Comparison of ENCODE assay signal across 9 cellular contexts in genomic region chr9:129500166-129500862, GRCh38.
DNase-seq lines count a peak whose midpoint lies in the region; ATAC-seq and TF ChIP-seq lines count a peak whose summit lies in the region.
"Had no signal": no experiment of that assay in that cellular context is flagged by ENCODE, and none has a peak within 500 bp of the region (broad histone marks: within the 10 kb centered on the region; RNA-seq: fewer than 3 reads in every experiment).

No MANE protein-coding gene starts in this region.

- peaks cover 10% of the 10 kb centered on the region for H3K27me3 Mint-ChIP-seq in H9 (ENCODE audit: low read depth)
- H3K27me3 Mint-ChIP-seq in CD14-positive monocyte (ENCODE audit: low read depth in 3 of 3), result peaks cover 2 to 6% (median 4%) of the 10 kb centered on the region in 3 donors
- H3K27me3 Mint-ChIP-seq in natural killer cell treated with Interleukin-12 subunit alpha and Interleukin-12 subunit beta and Interleukin-15 and Interleukin-18, amount 100 ng/mL, for 72 hours, result no peaks in the 10 kb centered on the region

- H3K36me3 Mint-ChIP-seq in H9 (ENCODE audit: insufficient read depth in 1 of 3, low read depth in 3 of 3), result no peaks in the 10 kb centered on the region; a peak in 1 of 7 replicates
- peaks cover 29 to 48% of the 10 kb centered on the region in 2 donors for H3K36me3 Mint-ChIP-seq in CD14-positive monocyte
- H3K36me3 Mint-ChIP-seq in natural killer cell treated with Interleukin-12 subunit alpha and Interleukin-12 subunit beta and Interleukin-15 and Interleukin-18, amount 100 ng/mL, for 72 hours, result no peaks in the 10 kb centered on the region

- no peak overlapping the region for H3K23ac ChIP-seq in H9 (ENCODE audit: insufficient read length, low read depth, low read length)

- H3K36me3 ChIP-seq in ascending aorta (peaks cover 0 to 18% of the 10 kb centered on the region in 2 donors), iPS-20b (ENCODE audit: insufficient read depth, low read depth, low read length) (no peaks in the 10 kb centered on the region)
- peaks cover 5% of the 10 kb centered on the region for H3K36me3 ChIP-seq in effector memory CD4-positive, alpha-beta T cell (ENCODE audit: control insufficient read depth, insufficient read depth, low read length)

- H2AK5ac ChIP-seq in H9 (ENCODE audit: insufficient read length, low read length), result no peak overlapping the region

- H3K9me3 Mint-ChIP-seq in H9, result no peaks in the 10 kb centered on the region; a peak in 1 of 5 replicates
- H3K9me3 Mint-ChIP-seq in CD14-positive monocyte, result peaks cover 0 to 3% (median 0%) of the 10 kb centered on the region in 7 donors
- H3K9me3 Mint-ChIP-seq in natural killer cell treated with Interleukin-12 subunit alpha and Interleukin-12 subunit beta and Interleukin-15 and Interleukin-18, amount 100 ng/mL, for 72 hours, result no peaks in the 10 kb centered on the region

- peak overlapping the region in 1 of 2 donors; percentile 5 for H3K4me3 ChIP-seq in ascending aorta
- H3K4me3 ChIP-seq in iPS-20b (ENCODE audit: low read length), result no peak overlapping the region
- no peak overlapping the region for H3K4me3 ChIP-seq in skin epidermis
- H3K4me3 ChIP-seq in effector memory CD4-positive, alpha-beta T cell (ENCODE audit: insufficient read depth, low read depth, low read length, poor library complexity, severe bottlenecking), result no peak overlapping the region

- H3K79me2 ChIP-seq in H9 (ENCODE audit: insufficient read depth, low read length), result no peaks in the 10 kb centered on the region

- H3K9me3 ChIP-seq in H9 (ENCODE audit: control insufficient read depth, low read depth, low read length) (no peaks in the 10 kb centered on the region), ascending aorta (no peaks in the 10 kb centered on the region), iPS-20b (ENCODE audit: insufficient read depth, low read depth, low read length) (no peaks in the 10 kb centered on the region)
- no peaks in the 10 kb centered on the region for H3K9me3 ChIP-seq in effector memory CD4-positive, alpha-beta T cell (ENCODE audit: control insufficient read depth, low read length)

- no peak overlapping the region for H4K8ac ChIP-seq in H9 (replicated peaks; ENCODE audit: insufficient read length, low read depth, low read length)

- no peak overlapping the region for H3K4me2 ChIP-seq in H9 (ENCODE audit: insufficient read depth, insufficient read length, low read length)

- no peak overlapping the region for H4K91ac ChIP-seq in H9 (ENCODE audit: insufficient read length, low read depth, low read length)

- peak overlapping the region in 1 of 2 experiments; percentile 9; a peak in 2 of 5 replicates for H3K4me3 Mint-ChIP-seq in H9
- H3K4me3 Mint-ChIP-seq in CD14-positive monocyte, result no peak overlapping the region
- no peak overlapping the region for H3K4me3 Mint-ChIP-seq in natural killer cell treated with Interleukin-12 subunit alpha and Interleukin-12 subunit beta and Interleukin-15 and Interleukin-18, amount 100 ng/mL, for 72 hours

- H2BK12ac ChIP-seq in H9 (ENCODE audit: insufficient read length, low read depth, low read length), result no peak overlapping the region

- peaks cover 10% of the 10 kb centered on the region for H3K23me2 ChIP-seq in H9 (ENCODE audit: insufficient read length, low read depth, low read length, poor library complexity, severe bottlenecking)

- H3K4ac ChIP-seq in H9 (ENCODE audit: low read depth, low read length), result no peak overlapping the region

- H4K5ac ChIP-seq in H9 (ENCODE audit: insufficient read length, low read depth, low read length), result no peak overlapping the region

- H2BK20ac ChIP-seq in H9 (ENCODE audit: low read depth, low read length, poor library complexity, severe bottlenecking), result no peak overlapping the region

- H3K79me1 ChIP-seq in H9 (ENCODE audit: insufficient read depth, low read depth, low read length, poor library complexity, severe bottlenecking), result no peaks in the 10 kb centered on the region

- peak overlapping the region; percentile 40 to 95 (median 94); a peak in 5 of 7 replicates for H3K27ac Mint-ChIP-seq in H9
- H3K27ac Mint-ChIP-seq in CD14-positive monocyte, result no peak overlapping the region
- no peak overlapping the region for H3K27ac Mint-ChIP-seq in natural killer cell treated with Interleukin-12 subunit alpha and Interleukin-12 subunit beta and Interleukin-15 and Interleukin-18, amount 100 ng/mL, for 72 hours

- H2AFZ ChIP-seq in H9 (ENCODE audit: low read length), result no peak overlapping the region

- peaks cover 2% of the 10 kb centered on the region; the same call in 1 of the 2 replicates for H3K4me1 ChIP-seq in H9 (ENCODE audit: insufficient read depth, low read length)
- H3K4me1 ChIP-seq in ascending aorta, result peaks cover 5 to 36% of the 10 kb centered on the region in 2 donors
- peaks cover 21% of the 10 kb centered on the region for H3K4me1 ChIP-seq in iPS-20b (ENCODE audit: insufficient read depth, low read length)
- H3K4me1 ChIP-seq in effector memory CD4-positive, alpha-beta T cell (ENCODE audit: control insufficient read depth, insufficient read depth, low read length, poor library complexity, severe bottlenecking), result peaks cover 16% of the 10 kb centered on the region

- H3K27me3 ChIP-seq in H9 (ENCODE audit: insufficient read depth, low read length), result peaks cover 3% of the 10 kb centered on the region; the same call in 1 of the 2 replicates
- H3K27me3 ChIP-seq in ascending aorta, result no peaks in the 10 kb centered on the region
- peaks cover 5% of the 10 kb centered on the region; the same call in 1 of the 2 replicates for H3K27me3 ChIP-seq in iPS-20b (ENCODE audit: insufficient read depth, low read length)
- H3K27me3 ChIP-seq in effector memory CD4-positive, alpha-beta T cell (replicated peaks; ENCODE audit: control insufficient read depth, insufficient read depth, low read length, poor library complexity, severe bottlenecking), result no peaks in the 10 kb centered on the region

- H2BK120ac ChIP-seq in H9 (ENCODE audit: low read depth, low read length, poor library complexity, severe bottlenecking), result no peak overlapping the region

- no peak overlapping the region for H3K18ac ChIP-seq in H9 (ENCODE audit: insufficient read length, low read depth, low read length)

- no peak overlapping the region for H2BK15ac ChIP-seq in H9 (ENCODE audit: low read depth, low read length)

- no peak overlapping the region for H3T11ph ChIP-seq in H9 (ENCODE audit: low read length)

- no peak overlapping the region for H3K9ac ChIP-seq in H9 (ENCODE audit: extremely low read depth, insufficient read length, low read length)
- H3K9ac ChIP-seq in iPS-20b (ENCODE audit: low read depth, low read length), result peak overlapping the region; percentile 54; the same call in 1 of the 2 replicates

- DNase-seq in H9, result no peak
- no peak for DNase-seq in ascending aorta (ENCODE audit: low spot score in 2 of 2)
- DNase-seq in CD14-positive monocyte (ENCODE audit: low spot score), result no peak
- no peak for DNase-seq in effector memory CD4-positive, alpha-beta T cell
- DNase-seq in natural killer cell treated with Interleukin-12 subunit alpha and Interleukin-12 subunit beta and Interleukin-15 and Interleukin-18, amount 100 ng/mL, for 72 hours (ENCODE audit: low spot score), result no peak
- DNase-seq in KG1 (lab: John Stamatoyannopoulos, UW), result no peak
- DNase-seq: NCI-H2171 had no signal

- H3K4me1 Mint-ChIP-seq in H9 (peaks cover 38 to 52% of the 10 kb centered on the region in 2 experiments), CD14-positive monocyte (peaks cover 33% of the 10 kb centered on the region)
- H3K4me1 Mint-ChIP-seq in natural killer cell treated with Interleukin-12 subunit alpha and Interleukin-12 subunit beta and Interleukin-15 and Interleukin-18, amount 100 ng/mL, for 72 hours (ENCODE audit: low read depth in 2 of 2), result peaks cover 14 to 18% of the 10 kb centered on the region in 2 donors

- no peak overlapping the region for H3K56ac ChIP-seq in H9 (ENCODE audit: insufficient read length, low read depth, low read length)

- H2BK5ac ChIP-seq in H9 (ENCODE audit: insufficient read length, low read length), result no peak overlapping the region

- H3K27ac ChIP-seq in H9 (ENCODE audit: insufficient read length, low read depth, low read length) (no peak overlapping the region), ascending aorta (peak overlapping the region; percentile 98 to 100), iPS-20b (ENCODE audit: low read length) (no peak overlapping the region), skin epidermis (peak overlapping the region in 20 of 21 experiments; percentile 14 to 98 (median 78))
- no peak overlapping the region for H3K27ac ChIP-seq in effector memory CD4-positive, alpha-beta T cell (ENCODE audit: insufficient read depth, low read length, poor library complexity, severe bottlenecking)

- no CpG with 5 or more reads among the region's 18 CpGs for WGBS in H9 (ENCODE audit: extremely low coverage, insufficient read length, low lambda C conversion rate)

- peaks cover 3% of the 10 kb centered on the region for H4K20me1 ChIP-seq in H9 (ENCODE audit: control insufficient read depth, insufficient read depth, insufficient read length)

- intact Hi-C loops in ascending aorta (cut with DNase I) (no loop called here), CD14-positive monocyte (cut with micrococcal nuclease) (loop anchor here (10.0 kb wide), 2 partner anchors 56 to 64 kb away; no protein-coding TSS in a partner anchor)

- H3K14ac ChIP-seq in H9 (ENCODE audit: insufficient read depth, low read length), result 0 out of 2 replicates have a peak overlapping the region, but pooled peaks have one; percentile 21

- TF ChIP-seq CTCF in H9 (conservative IDR thresholded peaks at IDR 0.05), result peak; percentile 25; the same call in 1 of the 3 replicates
- no peak for TF ChIP-seq CTCF in ascending aorta (IDR thresholded peaks at IDR 0.05)
- no peak for TF ChIP-seq CTCF in CD14-positive monocyte (IDR thresholded peaks at IDR 0.05)

- ATAC-seq in natural killer cell treated with Interleukin-12 subunit alpha and Interleukin-12 subunit beta and Interleukin-15 and Interleukin-18, amount 100 ng/mL, for 72 hours, result no peak

Comparison
In these comparisons a context has a peak if more than half of its experiments do, and no peak if none do; other contexts are left out.
1. H3K27ac ChIP-seq: peak in ascending aorta (2 of 2) and skin epidermis (20 of 21); none in H9 (single experiment), iPS-20b (single experiment) and effector memory CD4-positive, alpha-beta T cell (single experiment).
2. H3K27ac Mint-ChIP-seq: peak in H9 (3 of 3); none in CD14-positive monocyte (0 of 7) and natural killer cell treated with Interleukin-12 subunit alpha and Interleukin-12 subunit beta and Interleukin-15 and Interleukin-18, amount 100 ng/mL, for 72 hours (0 of 2).